In genomic region chr2:27496357-27497287, GRCh38 we compare ENCODE assay signal across 1 cellular context.
TF ChIP-seq lines count a peak whose summit lies in the region.

GCKR (plus strand) TSS chr2:27496839; CDS start chr2:27496905, 66 bp downstream.

TF ChIP-seq in HepG2, 621 proteins besides CTCF, POLR2A, EP300 and RAD21 (continued from another document and continues in another):
- TF ChIP-seq GPBP1L1 (CRISPR knock-in tag; IDR thresholded peaks at IDR 0.05) = no peak
- TF ChIP-seq CC2D1A (CRISPR knock-in tag; IDR thresholded peaks at IDR 0.05) = no peak
- TF ChIP-seq ZNF879 (CRISPR knock-in tag; IDR thresholded peaks at IDR 0.05) = peak; percentile 92; the same call in 1 of the 2 replicates
- TF ChIP-seq TCF12 (IDR thresholded peaks at IDR 0.05) = no peak
- TF ChIP-seq TCF12 (CRISPR knock-in tag; IDR thresholded peaks at IDR 0.05) = no peak; the same call in 1 of the 2 replicates
- TF ChIP-seq ZFP91 (CRISPR knock-in tag; IDR thresholded peaks at IDR 0.05; ENCODE audit: borderline replicate concordance) = peak; percentile 85
- no peak; a peak in 1 of 4 replicates for TF ChIP-seq REST (IDR thresholded peaks at IDR 0.05; ENCODE audit: borderline replicate concordance in 1 of 2, low read depth in 1 of 2, low read length in 2 of 2)
- peak; percentile 75 for TF ChIP-seq KMT2B (CRISPR knock-in tag; IDR thresholded peaks at IDR 0.05)
- peak; percentile 39; the same call in 1 of the 2 replicates for TF ChIP-seq HDAC2 (CRISPR knock-in tag; IDR thresholded peaks at IDR 0.05)
- no peak for TF ChIP-seq SRY (CRISPR knock-in tag; IDR thresholded peaks at IDR 0.05)
- no peak for TF ChIP-seq ZNF235 (CRISPR knock-in tag; IDR thresholded peaks at IDR 0.05; ENCODE audit: borderline replicate concordance)
- no peak for TF ChIP-seq ZNF761 (CRISPR knock-in tag; conservative IDR thresholded peaks at IDR 0.05)
- TF ChIP-seq ZFX (CRISPR knock-in tag; IDR thresholded peaks at IDR 0.05; ENCODE audit: low read depth) = peak; percentile 91; the same call in 1 of the 2 replicates
- TF ChIP-seq NR2F1 (CRISPR knock-in tag; IDR thresholded peaks at IDR 0.05) = peak; percentile 91 to 93
- peak; percentile 77 for TF ChIP-seq ZBTB25 (CRISPR knock-in tag; IDR thresholded peaks at IDR 0.05)
- TF ChIP-seq ZXDC (CRISPR knock-in tag; IDR thresholded peaks at IDR 0.05) = no peak
- peak; percentile 81 for TF ChIP-seq MXD1 (CRISPR knock-in tag; IDR thresholded peaks at IDR 0.05)
- no peak for TF ChIP-seq SMARCE1 (IDR thresholded peaks at IDR 0.05; ENCODE audit: borderline replicate concordance)
- 0 out of 2 replicates have a peak, but pooled peaks have one; percentile 82 for TF ChIP-seq ZNF234 (CRISPR knock-in tag; conservative IDR thresholded peaks at IDR 0.05)
- TF ChIP-seq ZNF574 (CRISPR knock-in tag; IDR thresholded peaks at IDR 0.05) = peak; percentile 79
- peak; percentile 76; the same call in 1 of the 2 replicates for TF ChIP-seq AHDC1 (CRISPR knock-in tag; IDR thresholded peaks at IDR 0.05; ENCODE audit: borderline replicate concordance)
- TF ChIP-seq FOXP1 (IDR thresholded peaks at IDR 0.05) = no peak
- TF ChIP-seq FOXP1 (CRISPR knock-in tag; IDR thresholded peaks at IDR 0.05) = no peak; the same call in 1 of the 2 replicates
- TF ChIP-seq ZNF329 (CRISPR knock-in tag; IDR thresholded peaks at IDR 0.05; ENCODE audit: low read depth) = no peak
- peak; percentile 51 for TF ChIP-seq TEAD3 (CRISPR knock-in tag; optimal IDR thresholded peaks at IDR 0.05; ENCODE audit: borderline replicate concordance)
- TF ChIP-seq GZF1 (CRISPR knock-in tag; IDR thresholded peaks at IDR 0.05) = no peak
- TF ChIP-seq GATAD1 (CRISPR knock-in tag; IDR thresholded peaks at IDR 0.05) = peak; percentile 60; the same call in 1 of the 2 replicates
- TF ChIP-seq ZNF720 (CRISPR knock-in tag; IDR thresholded peaks at IDR 0.05) = no peak
- TF ChIP-seq ZNF768 (CRISPR knock-in tag; IDR thresholded peaks at IDR 0.05) = no peak
- peak; percentile 96 for TF ChIP-seq ZNF572 (CRISPR knock-in tag; IDR thresholded peaks at IDR 0.05)
- TF ChIP-seq TERF1 (CRISPR knock-in tag; IDR thresholded peaks at IDR 0.05) = no peak
- TF ChIP-seq FOXJ3 (CRISPR knock-in tag; IDR thresholded peaks at IDR 0.05; ENCODE audit: borderline replicate concordance) = peak; percentile 64; the same call in 1 of the 2 replicates
- TF ChIP-seq HOXA9 (CRISPR knock-in tag; IDR thresholded peaks at IDR 0.05; ENCODE audit: borderline replicate concordance) = peak; percentile 73; the same call in 1 of the 2 replicates
- no peak for TF ChIP-seq MAFG (CRISPR knock-in tag; IDR thresholded peaks at IDR 0.05)
- TF ChIP-seq ZNF124 (CRISPR knock-in tag; IDR thresholded peaks at IDR 0.05) = peak; percentile 26; the same call in 1 of the 2 replicates
